ENCODE assay signal across 8 cellular contexts in the genomic region with DNA sequence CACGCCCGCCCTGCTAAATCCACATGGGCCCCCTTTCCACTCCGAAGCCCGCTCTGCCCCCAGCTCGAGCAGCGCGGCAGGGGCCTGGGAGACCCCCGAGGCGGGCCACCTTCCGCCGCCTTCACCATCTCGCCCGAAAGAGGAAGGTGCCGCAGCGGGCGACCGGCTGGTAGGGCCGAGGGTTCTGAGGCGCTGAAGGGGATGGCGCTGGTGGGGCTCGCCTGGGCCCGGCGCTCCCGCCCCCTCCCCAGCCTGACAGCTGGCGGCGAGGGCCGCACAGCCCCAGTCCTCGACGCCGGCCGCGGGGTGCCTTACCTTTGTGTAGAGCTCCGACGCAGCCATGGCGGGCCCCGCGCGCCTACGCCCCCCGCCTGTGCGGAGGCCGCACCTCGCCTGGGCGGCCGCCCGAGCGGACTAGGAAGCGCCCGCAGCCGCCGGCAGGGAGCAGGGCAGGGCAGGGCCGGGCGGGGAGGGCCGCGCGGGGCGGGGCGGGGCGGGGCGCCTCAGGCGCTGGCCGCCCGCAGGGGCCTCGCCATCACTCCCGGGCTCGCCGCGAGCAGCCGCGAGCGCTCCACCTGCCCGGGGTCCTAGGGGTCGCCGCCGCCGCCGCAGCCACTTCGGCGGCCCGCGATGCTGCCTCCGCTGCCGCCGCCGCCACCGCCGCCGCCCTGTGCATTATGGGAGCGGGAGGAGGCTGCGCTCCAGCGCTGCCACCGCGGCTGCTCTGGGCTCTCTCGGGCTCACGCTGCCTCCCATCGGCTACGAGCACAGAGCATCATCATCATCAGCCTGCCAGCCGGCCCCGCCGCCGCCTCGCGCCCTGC. TPM values are rescaled to one million over a fixed set of nuclear protein-coding genes. Genes with fewer than 3 reads are reported as not detected.
A peak's percentile ranks its signal among the peaks of the same experiment; 100 is the strongest.
DNase-seq lines count a peak whose midpoint lies in the region; ATAC-seq and TF ChIP-seq lines count a peak whose summit lies in the region.

A gene (minus strand): TSS at position 416 of the 824 bp plus-strand sequence. CDS start 74 bp downstream, at position 342.

- H4K20me1 ChIP-seq in Karpas-422 (ENCODE audit: insufficient read depth, low read depth, low read length), result peaks cover 8% of the 10 kb centered on the region; the same call in 1 of the 2 replicates

- H3K9me3 ChIP-seq in Karpas-422 (ENCODE audit: low read length) (no peaks in the 10 kb centered on the region), heart right ventricle (no peaks in the 10 kb centered on the region), prostate gland (no peaks in the 10 kb centered on the region)

- TF ChIP-seq CTCF in GM06990 (IDR thresholded peaks at IDR 0.05; ENCODE audit: insufficient read depth, low read length, poor library complexity, severe bottlenecking) (peak; percentile 23), heart right ventricle (IDR thresholded peaks at IDR 0.05) (peak in 3 of 9 donors; percentile 15 to 47 (median 40)), prostate gland (IDR thresholded peaks at IDR 0.05) (peak in 2 of 4 experiments; percentile 8 to 12)

- H3K27me3 ChIP-seq in GM06990 (replicated peaks; ENCODE audit: control insufficient read depth, insufficient read depth, low read length) (no peaks in the 10 kb centered on the region), Karpas-422 (ENCODE audit: low read length) (no peaks in the 10 kb centered on the region), heart right ventricle (peaks cover 0 to 26% (median 5%) of the 10 kb centered on the region in 7 donors), prostate gland (replicated peaks; ENCODE audit: insufficient read depth) (no peaks in the 10 kb centered on the region)

- no peaks in the 10 kb centered on the region for H3K9me3 Mint-ChIP-seq in activated naive CD8-positive, alpha-beta T cell treated with anti-CD3 and anti-CD28 coated beads, Interleukin-2, amount 50 U/mL, for 24 hours

- H3K36me3 ChIP-seq in GM06990 (ENCODE audit: control insufficient read depth, insufficient read depth, low read length) (no peaks in the 10 kb centered on the region), Karpas-422 (ENCODE audit: insufficient read depth, low read length) (no peaks in the 10 kb centered on the region), heart right ventricle (no peaks in the 10 kb centered on the region), prostate gland (no peaks in the 10 kb centered on the region)

- intact Hi-C loops in heart right ventricle (cut with DNase I), result loop anchor here in 4 of 10 donors (5.0 to 10.0 kb wide), 6 partner anchors 56 to 206 kb away; no protein-coding TSS in a partner anchor
- intact Hi-C loops in prostate gland (cut with DNase I), result loop anchor here (10.0 kb wide), 2 partner anchors 206 to 264 kb away; no protein-coding TSS in a partner anchor

- peaks cover 31% of the 10 kb centered on the region for H3K4me1 ChIP-seq in Karpas-422 (ENCODE audit: low read length)
- peaks cover 3 to 35% (median 16%) of the 10 kb centered on the region in 9 donors for H3K4me1 ChIP-seq in heart right ventricle
- H3K4me1 ChIP-seq in prostate gland (replicated peaks), result no peaks in the 10 kb centered on the region

- H3K4me1 Mint-ChIP-seq in activated naive CD8-positive, alpha-beta T cell treated with anti-CD3 and anti-CD28 coated beads, Interleukin-2, amount 50 U/mL, for 24 hours, result peaks cover 32% of the 10 kb centered on the region

- H3K4me3 ChIP-seq in GM06990 (replicated peaks; ENCODE audit: low read depth, low read length) (peak within 1 kb of the TSS; percentile 90), Karpas-422 (ENCODE audit: low read length) (peak within 1 kb of the TSS; percentile 96), heart right ventricle (peak within 1 kb of the TSS; percentile 61 to 92 (median 84)), prostate gland (peak within 1 kb of the TSS; percentile 81 to 88)

- no peaks in the 10 kb centered on the region for H3K36me3 Mint-ChIP-seq in activated naive CD8-positive, alpha-beta T cell treated with anti-CD3 and anti-CD28 coated beads, Interleukin-2, amount 50 U/mL, for 24 hours (ENCODE audit: low read depth)

- H3K4me3 Mint-ChIP-seq in activated naive CD8-positive, alpha-beta T cell treated with anti-CD3 and anti-CD28 coated beads, Interleukin-2, amount 50 U/mL, for 24 hours, result peak within 1 kb of the TSS; percentile 92

- no peaks in the 10 kb centered on the region for H3K9me2 ChIP-seq in Karpas-422 (replicated peaks; ENCODE audit: insufficient read depth, low read length)

- peak within 1 kb of the TSS; percentile 98 for H3K4me2 ChIP-seq in Karpas-422 (ENCODE audit: low read depth, low read length, poor library complexity, severe bottlenecking)

- peak within 1 kb of the TSS; percentile 92 for H2AFZ ChIP-seq in Karpas-422 (ENCODE audit: low read length)

- peak; percentile 86 for DNase-seq in GM06990 (ENCODE audit: extremely low read depth, insufficient read length)
- peak; percentile 93 for DNase-seq in Karpas-422
- DNase-seq in T follicular helper cell (ENCODE audit: low read depth), result peak; percentile 75
- DNase-seq in activated naive CD8-positive, alpha-beta T cell treated with anti-CD3 and anti-CD28 coated beads, Interleukin-2, amount 50 U/mL, for 24 hours, result peak; percentile 78
- DNase-seq in heart right ventricle, result peak; percentile 60 to 74
- peak; percentile 63 for DNase-seq in prostate gland (ENCODE audit: low spot score)
- peak; percentile 72 for DNase-seq in ureter (ENCODE audit: low spot score)

- H3K27me3 Mint-ChIP-seq in activated naive CD8-positive, alpha-beta T cell treated with anti-CD3 and anti-CD28 coated beads, Interleukin-2, amount 50 U/mL, for 24 hours, result peaks cover 6% of the 10 kb centered on the region

- TF ChIP-seq POLR2A in prostate gland (IDR thresholded peaks at IDR 0.05), result peak; percentile 44

- ATAC-seq in GM21825 (IDR thresholded peaks at IDR 0.05; ENCODE audit: unreplicated experiment) (peak; percentile 79), heart right ventricle (peak; percentile 84 to 95 (median 91))
- ATAC-seq in activated naive CD8-positive, alpha-beta T cell treated with anti-CD3 and anti-CD28 coated beads, Interleukin-2, amount 50 U/mL, for 24 hours, result peak; percentile 93

- WGBS in heart right ventricle, 2 donors, result 1% methylated on average over 70 to 103 of the region's 103 CpGs
- under 1% methylated on average over 68 of the region's 103 CpGs for WGBS in prostate gland

- H3K9ac ChIP-seq in Karpas-422 (ENCODE audit: low read length), result peak within 1 kb of the TSS; percentile 87

- peak within 1 kb of the TSS; percentile 69 for H3K27ac ChIP-seq in Karpas-422 (ENCODE audit: low read length)
- H3K27ac ChIP-seq in heart right ventricle, result peak within 1 kb of the TSS; percentile 62 to 93 (median 86)
- peak within 1 kb of the TSS; percentile 65 to 81 for H3K27ac ChIP-seq in prostate gland

- H3K27ac Mint-ChIP-seq in activated naive CD8-positive, alpha-beta T cell treated with anti-CD3 and anti-CD28 coated beads, Interleukin-2, amount 50 U/mL, for 24 hours, result peak within 1 kb of the TSS; percentile 84

- H3K79me2 ChIP-seq in Karpas-422 (ENCODE audit: low read length), result peaks cover 45% of the 10 kb centered on the region

RNA-seq across cellular contexts. Expression of the gene that starts here (rescaled TPM):
- total RNA-seq in Karpas-422 (2014; rRNA removed; shearing (Covaris generic); ENCODE audit: low replicate concordance), result 34.8 and 50.1 TPM in 2 replicates
- total RNA-seq in heart right ventricle (10 to 100 TPM in 1 of 10 donors, 1 to 10 TPM in 9; 5.0 to 15.7 (median 6.9) TPM), prostate gland (10 to 100 TPM; 24.9 to 41.9 TPM), ureter (25.3 TPM)
- 1 to 10 TPM; 3.1 to 3.7 TPM for polyA plus RNA-seq in heart right ventricle

Comparison
In these comparisons a context has a peak if more than half of its experiments do, and no peak if none do; other contexts are left out.
1. Peak in every context shown above with its lines: DNase-seq, ATAC-seq, H3K4me3 ChIP-seq and H3K27ac ChIP-seq.